22 cellular contexts compared by ENCODE assay signal in the genomic region with DNA sequence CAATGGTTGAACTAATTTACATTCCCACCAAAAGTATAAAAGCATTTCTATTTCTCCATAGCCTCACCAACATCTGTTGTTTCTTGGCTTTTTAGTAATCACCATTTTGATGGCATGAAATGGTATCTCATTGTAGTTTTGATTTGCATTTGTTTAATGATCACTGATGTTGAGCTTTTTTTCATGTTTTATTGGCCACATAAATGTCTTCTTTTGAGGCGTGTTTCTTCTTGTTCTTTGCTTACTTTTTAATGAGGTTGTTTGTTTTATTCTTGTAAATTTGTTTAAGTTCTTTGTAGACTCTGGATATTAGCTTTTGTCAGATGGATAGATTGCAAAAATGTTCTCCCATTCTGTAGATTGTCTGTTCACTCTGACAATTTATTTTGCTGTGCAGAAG. TPM values are rescaled to one million over a fixed set of nuclear protein-coding genes. Genes with fewer than 3 reads are reported as not detected.
DNase-seq lines count a peak whose midpoint lies in the region; ATAC-seq, FAIRE-seq and TF ChIP-seq lines count a peak whose summit lies in the region.
"Had no signal": no experiment of that assay in that cellular context is flagged by ENCODE, and none has a peak within 500 bp of the region (broad histone marks: within the 10 kb centered on the region; RNA-seq: fewer than 3 reads in every experiment).

No MANE protein-coding gene starts in this region.

- FAIRE-seq in K562 (lab: Jason Lieb, UNC), result no peak
- FAIRE-seq: A549, D721Med, G401.6, GM12892, GM19239 had no signal

- peaks cover 35% of the 10 kb centered on the region for H3K9me3 Mint-ChIP-seq in mesothelial cell of epicardium

- peaks cover 20% of the 10 kb centered on the region; the same call in 2 of the 3 replicates for H3K36me3 ChIP-seq in K562 (ENCODE audit: control insufficient read depth, insufficient read depth, low read length)
- H3K36me3 ChIP-seq in spleen, result peaks cover 0 to 77% (median 5%) of the 10 kb centered on the region in 6 donors

- DNase-seq in LNCaP clone FGC (ENCODE audit: low read depth) (peak; percentile 79), K562 (ENCODE audit: extremely low read depth in 1 of 4, low spot score in 3 of 4) (no peak), NCI-H2081 treated with DMSO at 0.1 percent for 48 hours (lab: John Stamatoyannopoulos, UW) (no peak), spleen (no peak), mesothelial cell of epicardium (ENCODE audit: low spot score in 2 of 2, unreplicated experiment in 2 of 2) (no peak)
- DNase-seq: AML-193; Caco-2; Calu3; CD4-positive, alpha-beta T cell; CD8-positive, alpha-beta T cell; DMS79 treated with DMSO at 0.1 percent for 48 hours; GF-D8 had no signal

- TF ChIP-seq CTCF in LNCaP clone FGC (IDR thresholded peaks at IDR 0.05; ENCODE audit: control insufficient read depth, extremely low read depth, insufficient read depth), result no peak
- TF ChIP-seq CTCF in VCaP (conservative IDR thresholded peaks at IDR 0.05), result no peak
- TF ChIP-seq CTCF in K562 (IDR thresholded peaks at IDR 0.05 in 2 of 3, conservative IDR thresholded peaks at IDR 0.05 in 1 of 3; ENCODE audit: insufficient read depth in 2 of 3, low read depth in 1 of 3, low read length in 3 of 3), result no peak
- TF ChIP-seq CTCF in spleen (IDR thresholded peaks at IDR 0.05 in 8 of 11, conservative IDR thresholded peaks at IDR 0.05 in 3 of 11), result no peak
- no peak for TF ChIP-seq CTCF in mesothelial cell of epicardium (IDR thresholded peaks at IDR 0.05; ENCODE audit: unreplicated experiment)

- H3K9me1 ChIP-seq in K562 (ENCODE audit: control insufficient read depth, insufficient read depth, low read length), result no peaks in the 10 kb centered on the region

- TF ChIP-seq POLR2A in K562 (conservative IDR thresholded peaks at IDR 0.05), result no peak
- TF ChIP-seq POLR2A in spleen (IDR thresholded peaks at IDR 0.05), result no peak

- H3K9ac ChIP-seq in K562 (ENCODE audit: insufficient read depth in 1 of 2, low read depth in 2 of 2, low read length in 2 of 2), result no peak overlapping the region
- H3K9ac ChIP-seq: BLaER1 treated with 17β-estradiol and CSF1 and Interleukin-3, amounts not matched to agents 10 nM and 100 nM had no signal

- no peak overlapping the region for H3K4me3 Mint-ChIP-seq in mesothelial cell of epicardium
- H3K4me3 Mint-ChIP-seq: B cell; CD4-positive, alpha-beta T cell; CD8-positive, alpha-beta T cell had no signal

- H3K4me1 Mint-ChIP-seq in mesothelial cell of epicardium, result no peaks in the 10 kb centered on the region
- H3K4me1 Mint-ChIP-seq: B cell had no signal

- H3K4me2 ChIP-seq in K562 (ENCODE audit: insufficient read depth, low read length), result no peak overlapping the region
- H3K4me2 ChIP-seq: A549; BLaER1 treated with 17β-estradiol and CSF1 and Interleukin-3, amounts not matched to agents 10 nM and 100 nM had no signal

- CTCF ChIA-PET in K562 (lab: Yijun Ruan, JAX; ENCODE audit: low intra/inter-chr PET ratio), result no interaction called here

- H3K9me3 ChIP-seq in K562 (replicated peaks; ENCODE audit: control insufficient read depth, insufficient read depth, low read depth, low read length), result peaks cover 6% of the 10 kb centered on the region; the same call in 1 of the 2 replicates
- peaks cover 5 to 47% (median 29%) of the 10 kb centered on the region in 8 donors for H3K9me3 ChIP-seq in spleen
- H3K9me3 ChIP-seq: Caco-2 had no signal

- intact Hi-C loops in K562 (cut with micrococcal nuclease), result no loop called here
- intact Hi-C loops in spleen (cut with DNase I; ENCODE audit: low total_unique reads), result no loop called here

- no peaks in the 10 kb centered on the region; the same call in 2 of the 3 replicates for H3K79me2 ChIP-seq in K562 (ENCODE audit: control insufficient read depth, insufficient read depth, low read length)

- H3K27me3 ChIP-seq in K562 (ENCODE audit: control insufficient read depth in 2 of 2, insufficient read depth in 2 of 2, low read length in 2 of 2) (no peaks in the 10 kb centered on the region), spleen (replicated peaks in 1 of 7) (no peaks in the 10 kb centered on the region)
- H3K27me3 ChIP-seq: BLaER1 treated with 17β-estradiol and CSF1 and Interleukin-3, amounts not matched to agents 10 nM and 100 nM had no signal

- TF ChIP-seq RAD21 in K562 (CRISPR knock-in tag; conservative IDR thresholded peaks at IDR 0.05 in 1 of 2, IDR thresholded peaks at IDR 0.05 in 1 of 2), result no peak

- no peak overlapping the region for H3K4me3 ChIP-seq in LNCaP clone FGC (ENCODE audit: low read depth, low read length)
- H3K4me3 ChIP-seq in K562, result no peak overlapping the region
- no peak overlapping the region for H3K4me3 ChIP-seq in spleen
- H3K4me3 ChIP-seq: A549; BLaER1 treated with 17β-estradiol and CSF1 and Interleukin-3, amounts not matched to agents 10 nM and 100 nM had no signal

- POLR2A ChIA-PET in K562 (lab: Yijun Ruan, JAX), result interaction anchor here (1.0 kb wide), 1 partner anchor 15 kb away, joined by 3 read pairs; no protein-coding TSS in a partner anchor

- TF ChIP-seq EP300 in K562 (IDR thresholded peaks at IDR 0.05; ENCODE audit: low read length), result no peak

- H3K36me3 Mint-ChIP-seq in mesothelial cell of epicardium, result peaks cover 62% of the 10 kb centered on the region

- WGBS in K562 (ENCODE audit: insufficient coverage, low coverage, missing lambda C conversion rate), result 67% methylated on average over 1 of the region's 1 CpG
- 89 to 100% (median 96%) methylated on average over 1 of the region's 1 CpG for WGBS in spleen, 5 donors

- H3K27ac Mint-ChIP-seq in mesothelial cell of epicardium, result no peak overlapping the region
- H3K27ac Mint-ChIP-seq: B cell; CD4-positive, alpha-beta T cell; CD8-positive, alpha-beta T cell had no signal

- in situ Hi-C loops in K562 (cut with MboI), result no loop called here

- H2AFZ ChIP-seq in K562 (ENCODE audit: low read depth, low read length), result no peak overlapping the region

- H3K4me1 ChIP-seq in K562 (replicated peaks in 1 of 2; ENCODE audit: control insufficient read depth in 2 of 2, insufficient read depth in 2 of 2, low read length in 2 of 2) (no peaks in the 10 kb centered on the region), spleen (no peaks in the 10 kb centered on the region)
- H3K4me1 ChIP-seq: A549; BLaER1 treated with 17β-estradiol and CSF1 and Interleukin-3, amounts not matched to agents 10 nM and 100 nM; Caco-2 had no signal

- TSS peak; percentile 10 for BruUV-seq in K562 (replicated peaks; lab: Mats Ljungman, UMichigan)

- no peaks in the 10 kb centered on the region for H3K27me3 Mint-ChIP-seq in mesothelial cell of epicardium (ENCODE audit: low read depth)
- H3K27me3 Mint-ChIP-seq: B cell; CD4-positive, alpha-beta T cell had no signal

- peak overlapping the region; percentile 76 for H3K27ac ChIP-seq in VCaP
- no peak overlapping the region for H3K27ac ChIP-seq in K562 (ENCODE audit: extremely low read depth, low read depth, low read length)
- no peak overlapping the region for H3K27ac ChIP-seq in spleen
- H3K27ac ChIP-seq: A549; BLaER1 treated with 17β-estradiol and CSF1 and Interleukin-3, amounts not matched to agents 10 nM and 100 nM; C4-2B had no signal

- H4K20me1 ChIP-seq in K562 (replicated peaks; ENCODE audit: control insufficient read depth, insufficient read depth, low read length), result no peaks in the 10 kb centered on the region
- H4K20me1 ChIP-seq: BLaER1 treated with 17β-estradiol and CSF1 and Interleukin-3, amounts not matched to agents 10 nM and 100 nM had no signal

- no peak for ATAC-seq in K562
- ATAC-seq in GM18519 (IDR thresholded peaks at IDR 0.05; ENCODE audit: low FRiP score, unreplicated experiment), result no peak
- ATAC-seq: A549; CD8-positive, alpha-beta T cell had no signal

RNA-seq across cellular contexts. Expression of gene ZNF714, which starts 28.2 kb away (rescaled TPM):
- total RNA-seq in K562 (2011; cell fraction: chromatin; rRNA removed; ENCODE audit: low replicate concordance), result 26.6 and 60.5 TPM in 2 replicates
- total RNA-seq in K562 (2011; cell fraction: nucleolus; rRNA removed), result 19.8 and 24.5 TPM in 2 replicates
- 44.8 and 76.0 TPM in 2 replicates for total RNA-seq in K562 (2011; cell fraction: nucleoplasm; rRNA removed)
- total RNA-seq in K562 (2014; rRNA removed), result 16.2 and 21.4 TPM in 2 replicates
- 32.5 and 37.2 TPM in 2 replicates for total RNA-seq in K562 (2014; rRNA removed; fragmentation: Illumina TruSeq; extraction: Trizol)
- 31.6 and 33.8 TPM in 2 replicates for total RNA-seq in K562 (2015; rRNA removed; fragmentation: Illumina TruSeq; extraction: Trizol)
- 22.1 and 23.5 TPM in 2 replicates for total RNA-seq in K562 (2021)
- polyA plus RNA-seq in K562 (2011; rRNA removed), result 40.8 and 49.4 TPM in 2 replicates
- polyA plus RNA-seq in K562 (2011; cell fraction: cytosol; rRNA removed), result 19.0 and 33.4 TPM in 2 replicates
- polyA plus RNA-seq in K562 (2011; cell fraction: nucleus; rRNA removed), result 16.6 and 23.3 TPM in 2 replicates
- 15.6 and 22.4 TPM in 2 replicates for polyA plus RNA-seq in K562 (2012)
- polyA plus RNA-seq in K562 (2014; fragmentation: Illumina TruSeq; extraction: Trizol), result 25.9 and 28.9 TPM in 2 replicates
- 10 to 100 TPM; 25.2 to 29.1 TPM for polyA plus RNA-seq in K562 (2014; fragmentation: Nextera tagmentation; extraction: Ambion mirVana)
- polyA plus RNA-seq in K562 (2014; rRNA removed), result 22.6 and 24.8 TPM in 2 replicates
- 39.0 and 53.1 TPM in 2 replicates for polyA minus RNA-seq in K562 (2011; rRNA and poly(A)+ RNA removed)
- 14.0 and 22.3 TPM in 2 replicates for polyA minus RNA-seq in K562 (2011; cell fraction: cytosol; rRNA and poly(A)+ RNA removed)
- polyA minus RNA-seq in K562 (2011; cell fraction: nucleus; rRNA and poly(A)+ RNA removed), result 17.0 and 31.5 TPM in 2 replicates
- 10 to 100 TPM in 4 of 7 donors, 1 to 10 TPM in 3; 5.7 to 23.7 (median 10.2) TPM for total RNA-seq in spleen
- polyA plus RNA-seq in spleen, result 1 to 10 TPM; 1.2 to 1.5 (median 1.3) TPM
- 32.4 to 33.5 TPM (median 33.1 TPM) in 3 replicates for total RNA-seq in mesothelial cell of epicardium

RNA-seq across cellular contexts. Expression of gene ZNF431, which starts 31.7 kb away (rescaled TPM):
- 60.9 and 66.3 TPM in 2 replicates for total RNA-seq in K562 (2011; cell fraction: chromatin; rRNA removed; ENCODE audit: low replicate concordance)
- 75.5 and 107 TPM in 2 replicates for total RNA-seq in K562 (2011; cell fraction: nucleolus; rRNA removed)
- total RNA-seq in K562 (2011; cell fraction: nucleoplasm; rRNA removed), result 67.8 and 79.6 TPM in 2 replicates
- total RNA-seq in K562 (2014; rRNA removed) (7.6 and 12.0 TPM in 2 replicates), K562 (2014; rRNA removed; fragmentation: Illumina TruSeq; extraction: Trizol) (22.0 and 22.8 TPM in 2 replicates), K562 (2015; rRNA removed; fragmentation: Illumina TruSeq; extraction: Trizol) (17.6 and 19.2 TPM in 2 replicates), K562 (2021) (13.5 and 16.2 TPM in 2 replicates), spleen (10 to 100 TPM; 18.2 to 33.5 (median 22.2) TPM), mesothelial cell of epicardium (39.4 to 41.5 TPM (median 39.9 TPM) in 3 replicates)
- polyA plus RNA-seq in K562 (2011; rRNA removed) (24.8 and 33.4 TPM in 2 replicates), K562 (2014; fragmentation: Illumina TruSeq; extraction: Trizol) (16.5 and 20.4 TPM in 2 replicates), K562 (2014; fragmentation: Nextera tagmentation; extraction: Ambion mirVana) (1 to 10 TPM; 3.3 to 5.0 TPM), K562 (2014; rRNA removed) (11.9 and 12.9 TPM in 2 replicates), spleen (10 to 100 TPM in 1 of 3 donors, 1 to 10 TPM in 2; 8.8 to 13.2 (median 9.2) TPM)
- polyA plus RNA-seq in K562 (2011; cell fraction: cytosol; rRNA removed), result 4.2 and 9.4 TPM in 2 replicates
- polyA plus RNA-seq in K562 (2011; cell fraction: nucleus; rRNA removed), result 27.2 and 28.4 TPM in 2 replicates
- 8.6 and 18.4 TPM in 2 replicates for polyA plus RNA-seq in K562 (2012)
- polyA minus RNA-seq in K562 (2011; rRNA and poly(A)+ RNA removed), result 31.1 and 48.6 TPM in 2 replicates
- polyA minus RNA-seq in K562 (2011; cell fraction: cytosol; rRNA and poly(A)+ RNA removed), result 25.1 and 38.4 TPM in 2 replicates
- polyA minus RNA-seq in K562 (2011; cell fraction: nucleus; rRNA and poly(A)+ RNA removed), result 83.9 and 215 TPM in 2 replicates
